Comparison of ENCODE assay signal across 9 cellular contexts in the genomic region with DNA sequence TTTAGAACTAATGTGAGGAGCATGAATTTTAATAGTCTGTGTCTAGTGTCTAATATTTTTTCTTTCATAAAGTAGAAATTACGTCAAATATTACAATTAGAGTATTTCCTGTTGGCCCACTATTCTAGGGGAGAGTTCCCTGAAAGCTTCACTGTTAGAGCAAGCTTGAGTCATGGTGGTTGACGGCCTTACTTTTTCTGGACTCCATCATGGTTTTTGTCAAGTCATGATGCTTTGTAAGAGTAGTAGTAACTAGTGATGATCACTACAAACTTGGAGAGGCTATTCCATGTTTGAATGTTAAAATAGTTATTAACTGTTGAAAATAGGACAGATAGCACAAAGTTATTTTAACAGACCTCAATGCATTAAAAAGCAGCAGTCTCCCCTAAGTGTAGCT. TPM values are rescaled to one million over a fixed set of nuclear protein-coding genes. Genes with fewer than 3 reads are reported as not detected.
DNase-seq lines count a peak whose midpoint lies in the region; ATAC-seq and TF ChIP-seq lines count a peak whose summit lies in the region.
"Had no signal": no experiment of that assay in that cellular context is flagged by ENCODE, and none has a peak within 500 bp of the region (broad histone marks: within the 10 kb centered on the region; RNA-seq: fewer than 3 reads in every experiment).

No MANE protein-coding gene starts in this region.

- no peak for DNase-seq in BE2C
- DNase-seq in HT1080 (ENCODE audit: low read depth) = peak; percentile 10
- peak; percentile 20 for DNase-seq in astrocyte of the hippocampus (ENCODE audit: low read depth, low spot score)
- peak; percentile 58 for DNase-seq in mesenchymal stem cell
- no peak for DNase-seq in foreskin melanocyte
- no peak for DNase-seq in 8988T
- DNase-seq in cerebellum (ENCODE audit: low spot score) = no peak
- DNase-seq: activated CD4-positive, alpha-beta T cell treated with anti-CD3 and anti-CD28 coated beads, Interleukin-2, amount 50 U/mL, for 4 hours had no signal

- no peak overlapping the region for H3K14ac ChIP-seq in mesenchymal stem cell (ENCODE audit: low read length in 2 of 2)

- H3K18ac ChIP-seq in mesenchymal stem cell (ENCODE audit: low read depth in 1 of 2, low read length in 2 of 2) = no peak overlapping the region

- H3K4me3 ChIP-seq in BE2C (ENCODE audit: low read depth, low read length) (peak overlapping the region; percentile 92), mesenchymal stem cell (ENCODE audit: insufficient read depth in 1 of 2, low read depth in 1 of 2, low read length in 2 of 2) (peak overlapping the region in 1 of 2 experiments; percentile 95)

- H3K27me3 ChIP-seq in BE2C (no peaks in the 10 kb centered on the region), mesenchymal stem cell (ENCODE audit: control insufficient read depth in 1 of 2, insufficient read depth in 1 of 2, low read length in 2 of 2) (no peaks in the 10 kb centered on the region)

- TF ChIP-seq CTCF in BE2C (IDR thresholded peaks at IDR 0.05; ENCODE audit: low read depth, low read length) = no peak

- no peak overlapping the region for H3K23ac ChIP-seq in mesenchymal stem cell (ENCODE audit: low read length in 2 of 2)

- H3K4me1 ChIP-seq in BE2C (no peaks in the 10 kb centered on the region), mesenchymal stem cell (ENCODE audit: control insufficient read depth, insufficient read depth, low read depth, low read length) (peaks cover 5% of the 10 kb centered on the region)

- H3K9ac ChIP-seq in mesenchymal stem cell (ENCODE audit: low read length) = peak overlapping the region; percentile 98

- H3K36me3 ChIP-seq in BE2C (peaks cover 8% of the 10 kb centered on the region), mesenchymal stem cell (ENCODE audit: control insufficient read depth in 1 of 2, insufficient read depth in 2 of 2, low read depth in 1 of 2, low read length in 2 of 2) (peaks cover 12 to 40% of the 10 kb centered on the region in 2 experiments)

- no peak overlapping the region for H3K4ac ChIP-seq in mesenchymal stem cell (ENCODE audit: low read depth in 1 of 2, low read length in 2 of 2)

- no peak overlapping the region for H4K8ac ChIP-seq in mesenchymal stem cell (ENCODE audit: low read length)

- H2BK5ac ChIP-seq in mesenchymal stem cell (ENCODE audit: low read depth, low read length, poor library complexity, severe bottlenecking) = no peak overlapping the region

- H2AFZ ChIP-seq in mesenchymal stem cell (ENCODE audit: low read depth, low read length) = no peak overlapping the region

- peak overlapping the region; percentile 33 for H3K4me2 ChIP-seq in mesenchymal stem cell (ENCODE audit: low read length, poor library complexity, severe bottlenecking)

- no peak overlapping the region for H2BK12ac ChIP-seq in mesenchymal stem cell (ENCODE audit: low read length in 2 of 2)

- 76% methylated on average over 2 of the region's 2 CpGs for WGBS in mesenchymal stem cell

- no peak overlapping the region for H4K91ac ChIP-seq in mesenchymal stem cell (ENCODE audit: low read length)

- H3K9me3 ChIP-seq in BE2C (no peaks in the 10 kb centered on the region), mesenchymal stem cell (ENCODE audit: control insufficient read depth, low read length) (no peaks in the 10 kb centered on the region)

- H2AK5ac ChIP-seq in mesenchymal stem cell (ENCODE audit: low read length, severe bottlenecking) = no peak overlapping the region

- no peak overlapping the region for H2BK120ac ChIP-seq in mesenchymal stem cell (ENCODE audit: low read depth, low read length)

- H3K27ac ChIP-seq in mesenchymal stem cell (ENCODE audit: low read length, poor library complexity, severe bottlenecking) = no peak overlapping the region

- no peak overlapping the region for H2BK15ac ChIP-seq in mesenchymal stem cell (ENCODE audit: low read depth, poor library complexity, severe bottlenecking)

- ATAC-seq in GM18861 (IDR thresholded peaks at IDR 0.05; ENCODE audit: unreplicated experiment) = no peak

- peaks cover 7% of the 10 kb centered on the region for H3K79me1 ChIP-seq in mesenchymal stem cell (replicated peaks; ENCODE audit: low read length, poor library complexity, severe bottlenecking)

RNA-seq across cellular contexts. Expression of a gene that starts 1.7 kb away (rescaled TPM):
- 24.1 TPM for polyA plus RNA-seq in BE2C (2012; ENCODE audit: insufficient read depth, insufficient read length, low read depth)
- 117 and 157 TPM in 2 replicates for total RNA-seq in HT1080 (2014; rRNA removed; shearing (Covaris generic))
- 106 and 118 TPM in 2 replicates for polyA plus RNA-seq in HT1080 (2015; cell fraction: cytosol; rRNA removed)
- polyA plus RNA-seq in HT1080 (2015; cell fraction: nucleus; rRNA removed) = 137 and 142 TPM in 2 replicates
- 93.6 TPM for polyA plus RNA-seq in mesenchymal stem cell (2013, experiment 1 of 2)
- 101 TPM for polyA plus RNA-seq in mesenchymal stem cell (2013, experiment 2 of 2)
- 70.6 TPM for total RNA-seq in cerebellum

RNA-seq across cellular contexts. Expression of a gene that starts 40.8 kb away (rescaled TPM):
- 4.5 TPM for polyA plus RNA-seq in BE2C (2012; ENCODE audit: insufficient read depth, insufficient read length, low read depth)
- total RNA-seq in HT1080 (2014; rRNA removed; shearing (Covaris generic)) = 2.8 and 3.5 TPM in 2 replicates
- polyA plus RNA-seq in HT1080 (2015; cell fraction: cytosol; rRNA removed) = 2.0 and 2.4 TPM in 2 replicates
- 2.8 and 3.2 TPM in 2 replicates for polyA plus RNA-seq in HT1080 (2015; cell fraction: nucleus; rRNA removed)
- 0.81 TPM for polyA plus RNA-seq in mesenchymal stem cell (2013, experiment 1 of 2)
- 0.99 TPM for polyA plus RNA-seq in mesenchymal stem cell (2013, experiment 2 of 2)
- 88.1 TPM for total RNA-seq in cerebellum

Comparison
In these comparisons a context has a peak if more than half of its experiments do, and no peak if none do; other contexts are left out.
1. DNase-seq: peak in HT1080 (single experiment), astrocyte of the hippocampus (single experiment) and mesenchymal stem cell (single experiment); none in BE2C (single experiment), foreskin melanocyte (single experiment), 8988T (single experiment) and cerebellum (single experiment).
2. RNA of a gene that starts 40.8 kb away (total RNA-seq): 88.1 TPM in cerebellum (single experiment); 2.8 to 3.5 TPM in HT1080; every median in the first group is over 10 times any median in the second.